In the genomic region with DNA sequence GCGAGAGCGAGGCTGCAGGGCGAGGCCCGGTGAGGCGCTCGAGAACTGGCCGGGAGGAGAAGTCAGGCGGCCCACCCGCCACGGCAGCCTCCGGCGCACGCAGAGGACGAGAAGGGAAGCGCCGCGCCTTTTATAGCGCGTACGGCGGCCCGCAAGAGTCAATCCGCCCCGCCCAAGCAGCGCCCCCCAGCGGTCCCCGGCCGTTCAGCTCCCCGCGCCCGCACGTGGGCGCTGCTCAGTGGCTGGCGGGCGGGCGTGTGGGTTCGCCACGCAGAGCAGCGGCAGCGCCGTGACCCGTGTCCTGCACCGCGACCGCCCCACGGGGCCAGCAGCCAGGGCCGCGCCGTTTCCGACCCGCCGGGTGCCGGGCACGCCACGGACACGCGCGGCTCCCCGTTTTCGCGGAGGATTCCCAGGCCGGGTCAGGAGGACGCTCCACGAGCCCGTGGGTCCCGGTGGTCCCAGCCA, we compare ENCODE assay signal across 1 cellular context.
A peak's percentile ranks its signal among the peaks of the same experiment; 100 is the strongest.
TF ChIP-seq lines count a peak whose summit lies in the region.

No MANE protein-coding gene starts in this region.

TF ChIP-seq in K562, 482 proteins besides CTCF, POLR2A, EP300 and RAD21 (continued from another document and continues in another):
- TF ChIP-seq HNRNPL (IDR thresholded peaks at IDR 0.05; ENCODE audit: low read depth, low read length), result peak; percentile 87
- TF ChIP-seq, protein P1, sequence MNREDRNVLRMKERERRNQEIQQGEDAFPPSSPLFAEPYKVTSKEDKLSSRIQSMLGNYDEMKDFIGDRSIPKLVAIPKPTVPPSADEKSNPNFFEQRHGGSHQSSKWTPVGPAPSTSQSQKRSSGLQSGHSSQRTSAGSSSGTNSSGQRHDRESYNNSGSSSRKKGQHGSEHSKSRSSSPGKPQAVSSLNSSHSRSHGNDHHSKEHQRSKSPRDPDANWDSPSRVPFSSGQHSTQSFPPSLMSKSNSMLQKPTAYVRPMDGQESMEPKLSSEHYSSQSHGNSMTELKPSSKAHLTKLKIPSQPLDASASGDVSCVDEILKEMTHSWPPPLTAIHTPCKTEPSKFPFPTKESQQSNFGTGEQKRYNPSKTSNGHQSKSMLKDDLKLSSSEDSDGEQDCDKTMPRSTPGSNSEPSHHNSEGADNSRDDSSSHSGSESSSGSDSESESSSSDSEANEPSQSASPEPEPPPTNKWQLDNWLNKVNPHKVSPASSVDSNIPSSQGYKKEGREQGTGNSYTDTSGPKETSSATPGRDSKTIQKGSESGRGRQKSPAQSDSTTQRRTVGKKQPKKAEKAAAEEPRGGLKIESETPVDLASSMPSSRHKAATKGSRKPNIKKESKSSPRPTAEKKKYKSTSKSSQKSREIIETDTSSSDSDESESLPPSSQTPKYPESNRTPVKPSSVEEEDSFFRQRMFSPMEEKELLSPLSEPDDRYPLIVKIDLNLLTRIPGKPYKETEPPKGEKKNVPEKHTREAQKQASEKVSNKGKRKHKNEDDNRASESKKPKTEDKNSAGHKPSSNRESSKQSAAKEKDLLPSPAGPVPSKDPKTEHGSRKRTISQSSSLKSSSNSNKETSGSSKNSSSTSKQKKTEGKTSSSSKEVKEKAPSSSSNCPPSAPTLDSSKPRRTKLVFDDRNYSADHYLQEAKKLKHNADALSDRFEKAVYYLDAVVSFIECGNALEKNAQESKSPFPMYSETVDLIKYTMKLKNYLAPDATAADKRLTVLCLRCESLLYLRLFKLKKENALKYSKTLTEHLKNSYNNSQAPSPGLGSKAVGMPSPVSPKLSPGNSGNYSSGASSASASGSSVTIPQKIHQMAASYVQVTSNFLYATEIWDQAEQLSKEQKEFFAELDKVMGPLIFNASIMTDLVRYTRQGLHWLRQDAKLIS (CRISPR knock-in tag; IDR thresholded peaks at IDR 0.05), result peak; percentile 99; the same call in 1 of the 2 replicates
- TF ChIP-seq CHD1 (IDR thresholded peaks at IDR 0.05; ENCODE audit: low read length), result no peak
- TF ChIP-seq, protein P2, sequence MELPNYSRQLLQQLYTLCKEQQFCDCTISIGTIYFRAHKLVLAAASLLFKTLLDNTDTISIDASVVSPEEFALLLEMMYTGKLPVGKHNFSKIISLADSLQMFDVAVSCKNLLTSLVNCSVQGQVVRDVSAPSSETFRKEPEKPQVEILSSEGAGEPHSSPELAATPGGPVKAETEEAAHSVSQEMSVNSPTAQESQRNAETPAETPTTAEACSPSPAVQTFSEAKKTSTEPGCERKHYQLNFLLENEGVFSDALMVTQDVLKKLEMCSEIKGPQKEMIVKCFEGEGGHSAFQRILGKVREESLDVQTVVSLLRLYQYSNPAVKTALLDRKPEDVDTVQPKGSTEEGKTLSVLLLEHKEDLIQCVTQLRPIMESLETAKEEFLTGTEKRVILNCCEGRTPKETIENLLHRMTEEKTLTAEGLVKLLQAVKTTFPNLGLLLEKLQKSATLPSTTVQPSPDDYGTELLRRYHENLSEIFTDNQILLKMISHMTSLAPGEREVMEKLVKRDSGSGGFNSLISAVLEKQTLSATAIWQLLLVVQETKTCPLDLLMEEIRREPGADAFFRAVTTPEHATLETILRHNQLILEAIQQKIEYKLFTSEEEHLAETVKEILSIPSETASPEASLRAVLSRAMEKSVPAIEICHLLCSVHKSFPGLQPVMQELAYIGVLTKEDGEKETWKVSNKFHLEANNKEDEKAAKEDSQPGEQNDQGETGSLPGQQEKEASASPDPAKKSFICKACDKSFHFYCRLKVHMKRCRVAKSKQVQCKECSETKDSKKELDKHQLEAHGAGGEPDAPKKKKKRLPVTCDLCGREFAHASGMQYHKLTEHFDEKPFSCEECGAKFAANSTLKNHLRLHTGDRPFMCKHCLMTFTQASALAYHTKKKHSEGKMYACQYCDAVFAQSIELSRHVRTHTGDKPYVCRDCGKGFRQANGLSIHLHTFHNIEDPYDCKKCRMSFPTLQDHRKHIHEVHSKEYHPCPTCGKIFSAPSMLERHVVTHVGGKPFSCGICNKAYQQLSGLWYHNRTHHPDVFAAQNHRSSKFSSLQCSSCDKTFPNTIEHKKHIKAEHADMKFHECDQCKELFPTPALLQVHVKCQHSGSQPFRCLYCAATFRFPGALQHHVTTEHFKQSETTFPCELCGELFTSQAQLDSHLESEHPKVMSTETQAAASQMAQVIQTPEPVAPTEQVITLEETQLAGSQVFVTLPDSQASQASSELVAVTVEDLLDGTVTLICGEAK (IDR thresholded peaks at IDR 0.05), result no peak
- TF ChIP-seq, protein P2 (CRISPR knock-in tag; IDR thresholded peaks at IDR 0.05), result peak; percentile 5; the same call in 1 of the 2 replicates
- TF ChIP-seq TARDBP (IDR thresholded peaks at IDR 0.05), result peak; percentile 99
- peak; percentile 97 for TF ChIP-seq POLR2H (tag; IDR thresholded peaks at IDR 0.05; ENCODE audit: low read depth)
- TF ChIP-seq, protein P3, sequence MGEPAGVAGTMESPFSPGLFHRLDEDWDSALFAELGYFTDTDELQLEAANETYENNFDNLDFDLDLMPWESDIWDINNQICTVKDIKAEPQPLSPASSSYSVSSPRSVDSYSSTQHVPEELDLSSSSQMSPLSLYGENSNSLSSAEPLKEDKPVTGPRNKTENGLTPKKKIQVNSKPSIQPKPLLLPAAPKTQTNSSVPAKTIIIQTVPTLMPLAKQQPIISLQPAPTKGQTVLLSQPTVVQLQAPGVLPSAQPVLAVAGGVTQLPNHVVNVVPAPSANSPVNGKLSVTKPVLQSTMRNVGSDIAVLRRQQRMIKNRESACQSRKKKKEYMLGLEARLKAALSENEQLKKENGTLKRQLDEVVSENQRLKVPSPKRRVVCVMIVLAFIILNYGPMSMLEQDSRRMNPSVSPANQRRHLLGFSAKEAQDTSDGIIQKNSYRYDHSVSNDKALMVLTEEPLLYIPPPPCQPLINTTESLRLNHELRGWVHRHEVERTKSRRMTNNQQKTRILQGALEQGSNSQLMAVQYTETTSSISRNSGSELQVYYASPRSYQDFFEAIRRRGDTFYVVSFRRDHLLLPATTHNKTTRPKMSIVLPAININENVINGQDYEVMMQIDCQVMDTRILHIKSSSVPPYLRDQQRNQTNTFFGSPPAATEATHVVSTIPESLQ (CRISPR knock-in tag; IDR thresholded peaks at IDR 0.05), result peak; percentile 55; the same call in 1 of the 2 replicates
- peak; percentile 94 for TF ChIP-seq POLR2B (IDR thresholded peaks at IDR 0.05; ENCODE audit: low read depth, partially characterized antibody)
- TF ChIP-seq, protein P4, sequence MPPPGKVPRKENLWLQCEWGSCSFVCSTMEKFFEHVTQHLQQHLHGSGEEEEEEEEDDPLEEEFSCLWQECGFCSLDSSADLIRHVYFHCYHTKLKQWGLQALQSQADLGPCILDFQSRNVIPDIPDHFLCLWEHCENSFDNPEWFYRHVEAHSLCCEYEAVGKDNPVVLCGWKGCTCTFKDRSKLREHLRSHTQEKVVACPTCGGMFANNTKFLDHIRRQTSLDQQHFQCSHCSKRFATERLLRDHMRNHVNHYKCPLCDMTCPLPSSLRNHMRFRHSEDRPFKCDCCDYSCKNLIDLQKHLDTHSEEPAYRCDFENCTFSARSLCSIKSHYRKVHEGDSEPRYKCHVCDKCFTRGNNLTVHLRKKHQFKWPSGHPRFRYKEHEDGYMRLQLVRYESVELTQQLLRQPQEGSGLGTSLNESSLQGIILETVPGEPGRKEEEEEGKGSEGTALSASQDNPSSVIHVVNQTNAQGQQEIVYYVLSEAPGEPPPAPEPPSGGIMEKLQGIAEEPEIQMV (tag; conservative IDR thresholded peaks at IDR 0.05; ENCODE audit: low read depth), result peak; percentile 73
- TF ChIP-seq RBBP5 (IDR thresholded peaks at IDR 0.05; ENCODE audit: borderline replicate concordance, insufficient read depth, low read length, poor library complexity, severe bottlenecking), result peak; percentile 52
- TF ChIP-seq GATAD2B (IDR thresholded peaks at IDR 0.05; ENCODE audit: borderline replicate concordance), result peak; percentile 100
- TF ChIP-seq GTF2A2 (tag; IDR thresholded peaks at IDR 0.05), result peak; percentile 95
- TF ChIP-seq, protein P5, sequence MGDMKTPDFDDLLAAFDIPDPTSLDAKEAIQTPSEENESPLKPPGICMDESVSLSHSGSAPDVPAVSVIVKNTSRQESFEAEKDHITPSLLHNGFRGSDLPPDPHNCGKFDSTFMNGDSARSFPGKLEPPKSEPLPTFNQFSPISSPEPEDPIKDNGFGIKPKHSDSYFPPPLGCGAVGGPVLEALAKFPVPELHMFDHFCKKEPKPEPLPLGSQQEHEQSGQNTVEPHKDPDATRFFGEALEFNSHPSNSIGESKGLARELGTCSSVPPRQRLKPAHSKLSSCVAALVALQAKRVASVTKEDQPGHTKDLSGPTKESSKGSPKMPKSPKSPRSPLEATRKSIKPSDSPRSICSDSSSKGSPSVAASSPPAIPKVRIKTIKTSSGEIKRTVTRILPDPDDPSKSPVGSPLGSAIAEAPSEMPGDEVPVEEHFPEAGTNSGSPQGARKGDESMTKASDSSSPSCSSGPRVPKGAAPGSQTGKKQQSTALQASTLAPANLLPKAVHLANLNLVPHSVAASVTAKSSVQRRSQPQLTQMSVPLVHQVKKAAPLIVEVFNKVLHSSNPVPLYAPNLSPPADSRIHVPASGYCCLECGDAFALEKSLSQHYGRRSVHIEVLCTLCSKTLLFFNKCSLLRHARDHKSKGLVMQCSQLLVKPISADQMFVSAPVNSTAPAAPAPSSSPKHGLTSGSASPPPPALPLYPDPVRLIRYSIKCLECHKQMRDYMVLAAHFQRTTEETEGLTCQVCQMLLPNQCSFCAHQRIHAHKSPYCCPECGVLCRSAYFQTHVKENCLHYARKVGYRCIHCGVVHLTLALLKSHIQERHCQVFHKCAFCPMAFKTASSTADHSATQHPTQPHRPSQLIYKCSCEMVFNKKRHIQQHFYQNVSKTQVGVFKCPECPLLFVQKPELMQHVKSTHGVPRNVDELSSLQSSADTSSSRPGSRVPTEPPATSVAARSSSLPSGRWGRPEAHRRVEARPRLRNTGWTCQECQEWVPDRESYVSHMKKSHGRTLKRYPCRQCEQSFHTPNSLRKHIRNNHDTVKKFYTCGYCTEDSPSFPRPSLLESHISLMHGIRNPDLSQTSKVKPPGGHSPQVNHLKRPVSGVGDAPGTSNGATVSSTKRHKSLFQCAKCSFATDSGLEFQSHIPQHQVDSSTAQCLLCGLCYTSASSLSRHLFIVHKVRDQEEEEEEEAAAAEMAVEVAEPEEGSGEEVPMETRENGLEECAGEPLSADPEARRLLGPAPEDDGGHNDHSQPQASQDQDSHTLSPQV (IDR thresholded peaks at IDR 0.05), result peak; percentile 91
- TF ChIP-seq, protein P6, sequence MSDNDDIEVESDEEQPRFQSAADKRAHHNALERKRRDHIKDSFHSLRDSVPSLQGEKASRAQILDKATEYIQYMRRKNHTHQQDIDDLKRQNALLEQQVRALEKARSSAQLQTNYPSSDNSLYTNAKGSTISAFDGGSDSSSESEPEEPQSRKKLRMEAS (CRISPR knock-in tag; IDR thresholded peaks at IDR 0.05), result peak; percentile 97
- TF ChIP-seq TBL1XR1 (IDR thresholded peaks at IDR 0.05; ENCODE audit: low read length in 2 of 2), result peak; percentile 82
- peak; percentile 89 to 98 for TF ChIP-seq SIN3A (IDR thresholded peaks at IDR 0.05; ENCODE audit: borderline replicate concordance in 2 of 2, control insufficient read depth in 1 of 2, low read depth in 2 of 2, low read length in 2 of 2)
- 0 out of 4 replicates have a peak, but pooled peaks of 1 of the 2 experiments have one; percentile 25 for TF ChIP-seq ETV6 (IDR thresholded peaks at IDR 0.05; ENCODE audit: borderline replicate concordance in 1 of 2, low read depth in 2 of 2, low read length in 1 of 2)
- peak; percentile 76; the same call in 1 of the 2 replicates for TF ChIP-seq ETV6 (CRISPR knock-in tag; IDR thresholded peaks at IDR 0.05; ENCODE audit: borderline replicate concordance)
- TF ChIP-seq TRIM28 (IDR thresholded peaks at IDR 0.05), result no peak
- peak; percentile 32; the same call in 1 of the 2 replicates for TF ChIP-seq ZNF766 (CRISPR knock-in tag; conservative IDR thresholded peaks at IDR 0.05)
